ENCODE assay signal across 1 cellular context in genomic region chr10:114682532-114682931, GRCh38.
TF ChIP-seq lines count a peak whose summit lies in the region.

No MANE protein-coding gene starts in this region.

TF ChIP-seq in IMR-90, 13 proteins besides CTCF, POLR2A, EP300 and RAD21 (continued from another document):
- TF ChIP-seq, protein P1, sequence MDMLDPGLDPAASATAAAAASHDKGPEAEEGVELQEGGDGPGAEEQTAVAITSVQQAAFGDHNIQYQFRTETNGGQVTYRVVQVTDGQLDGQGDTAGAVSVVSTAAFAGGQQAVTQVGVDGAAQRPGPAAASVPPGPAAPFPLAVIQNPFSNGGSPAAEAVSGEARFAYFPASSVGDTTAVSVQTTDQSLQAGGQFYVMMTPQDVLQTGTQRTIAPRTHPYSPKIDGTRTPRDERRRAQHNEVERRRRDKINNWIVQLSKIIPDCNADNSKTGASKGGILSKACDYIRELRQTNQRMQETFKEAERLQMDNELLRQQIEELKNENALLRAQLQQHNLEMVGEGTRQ (IDR thresholded peaks at IDR 0.05; ENCODE audit: low read depth, low read length): no peak
- TF ChIP-seq NFE2L2 (IDR thresholded peaks at IDR 0.05; ENCODE audit: low read depth, low read length) (no peak), MAZ (IDR thresholded peaks at IDR 0.05; ENCODE audit: borderline replicate concordance, low read depth, low read length) (no peak), MAFK (IDR thresholded peaks at IDR 0.05; ENCODE audit: low read depth, low read length) (no peak)
- TF ChIP-seq, protein P2, sequence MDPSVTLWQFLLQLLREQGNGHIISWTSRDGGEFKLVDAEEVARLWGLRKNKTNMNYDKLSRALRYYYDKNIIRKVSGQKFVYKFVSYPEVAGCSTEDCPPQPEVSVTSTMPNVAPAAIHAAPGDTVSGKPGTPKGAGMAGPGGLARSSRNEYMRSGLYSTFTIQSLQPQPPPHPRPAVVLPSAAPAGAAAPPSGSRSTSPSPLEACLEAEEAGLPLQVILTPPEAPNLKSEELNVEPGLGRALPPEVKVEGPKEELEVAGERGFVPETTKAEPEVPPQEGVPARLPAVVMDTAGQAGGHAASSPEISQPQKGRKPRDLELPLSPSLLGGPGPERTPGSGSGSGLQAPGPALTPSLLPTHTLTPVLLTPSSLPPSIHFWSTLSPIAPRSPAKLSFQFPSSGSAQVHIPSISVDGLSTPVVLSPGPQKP (IDR thresholded peaks at IDR 0.05; ENCODE audit: borderline replicate concordance, low read depth, low read length): no peak
